20 cellular contexts compared by ENCODE assay signal in the genomic region with DNA sequence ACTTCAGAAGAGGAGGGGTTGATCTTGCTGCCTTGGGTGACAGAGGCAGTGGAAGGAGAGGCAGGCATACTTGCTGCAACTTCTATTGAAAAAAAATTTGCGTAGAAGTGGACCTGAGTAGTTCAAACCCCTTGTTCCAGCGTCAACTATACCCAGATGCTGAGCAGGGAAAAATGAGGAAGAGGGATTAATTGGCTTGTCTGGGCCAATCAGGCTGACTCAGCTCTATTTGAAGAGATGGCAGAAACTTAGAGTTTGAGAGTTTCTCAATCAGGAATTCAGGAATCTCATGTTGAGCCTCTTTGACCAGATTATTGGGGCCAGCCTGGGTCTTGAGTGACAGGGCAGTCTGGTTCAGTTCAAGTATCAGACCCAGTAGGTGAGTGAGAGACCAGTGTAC. TPM values are rescaled to one million over a fixed set of nuclear protein-coding genes. Genes with fewer than 3 reads are reported as not detected.
A peak's percentile ranks its signal among the peaks of the same experiment; 100 is the strongest.
DNase-seq lines count a peak whose midpoint lies in the region; ATAC-seq, FAIRE-seq and TF ChIP-seq lines count a peak whose summit lies in the region.
"Had no signal": no experiment of that assay in that cellular context is flagged by ENCODE, and none has a peak within 500 bp of the region (broad histone marks: within the 10 kb centered on the region; RNA-seq: fewer than 3 reads in every experiment).

No MANE protein-coding gene starts in this region.

- H3K36me3 ChIP-seq in K562 (ENCODE audit: control insufficient read depth, insufficient read depth, low read length) (peaks cover 70% of the 10 kb centered on the region), neutrophil (peaks cover 35% of the 10 kb centered on the region), GM23248 (ENCODE audit: low read depth) (peaks cover 27% of the 10 kb centered on the region)

- WGBS in K562 (ENCODE audit: insufficient coverage, low coverage, missing lambda C conversion rate): 52% methylated on average over 2 of the region's 2 CpGs
- 20 to 31% methylated on average over 2 of the region's 2 CpGs for WGBS in GM23248 (ENCODE audit: low coverage in 1 of 2, low lambda C conversion rate in 2 of 2, missing lambda C conversion rate in 2 of 2), 2 experiments

- CTCF ChIA-PET in K562 (lab: Yijun Ruan, JAX; ENCODE audit: low intra/inter-chr PET ratio): no interaction called here

- H2AFZ ChIP-seq in K562 (ENCODE audit: low read depth, low read length) (no peak overlapping the region), GM23248 (no peak overlapping the region)

- TF ChIP-seq RAD21 in K562 (CRISPR knock-in tag; conservative IDR thresholded peaks at IDR 0.05 in 1 of 2, IDR thresholded peaks at IDR 0.05 in 1 of 2): no peak

- no peak overlapping the region for H3K4me3 Mint-ChIP-seq in progenitor cell of endocrine pancreas (ENCODE audit: low read depth)

- H3K27me3 ChIP-seq in K562 (ENCODE audit: control insufficient read depth in 2 of 2, insufficient read depth in 2 of 2, low read length in 2 of 2): no peaks in the 10 kb centered on the region
- no peaks in the 10 kb centered on the region for H3K27me3 ChIP-seq in neutrophil
- H3K27me3 ChIP-seq in GM23248 (replicated peaks; ENCODE audit: insufficient read depth): no peaks in the 10 kb centered on the region
- H3K27me3 ChIP-seq: SJCRH30, testis had no signal

- no peaks in the 10 kb centered on the region for H3K9me3 ChIP-seq in K562 (replicated peaks; ENCODE audit: control insufficient read depth, insufficient read depth, low read depth, low read length)
- H3K9me3 ChIP-seq in neutrophil: no peaks in the 10 kb centered on the region
- H3K9me3 ChIP-seq in GM23248 (ENCODE audit: low read depth): no peaks in the 10 kb centered on the region
- H3K9me3 ChIP-seq: SJCRH30, testis had no signal

- TF ChIP-seq EP300 in K562 (IDR thresholded peaks at IDR 0.05; ENCODE audit: low read length): no peak

- no peak overlapping the region; a peak in 1 of 4 replicates for H3K9ac ChIP-seq in K562 (ENCODE audit: insufficient read depth in 1 of 2, low read depth in 2 of 2, low read length in 2 of 2)
- no peak overlapping the region for H3K9ac ChIP-seq in GM23248
- H3K9ac ChIP-seq: KMS-11 had no signal

- ATAC-seq in K562 (peak; percentile 21; the same call in 2 of the 3 replicates), GM19467 (IDR thresholded peaks at IDR 0.05; ENCODE audit: unreplicated experiment) (no peak)

- no peaks in the 10 kb centered on the region for H3K9me1 ChIP-seq in K562 (ENCODE audit: control insufficient read depth, insufficient read depth, low read length)

- H3K4me2 ChIP-seq in K562 (ENCODE audit: insufficient read depth, low read length) (no peak overlapping the region), GM23248 (ENCODE audit: unreplicated experiment) (no peak overlapping the region)
- H3K4me2 ChIP-seq: KMS-11 had no signal

- no peak for TF ChIP-seq CTCF in K562 (IDR thresholded peaks at IDR 0.05 in 2 of 3, conservative IDR thresholded peaks at IDR 0.05 in 1 of 3; ENCODE audit: insufficient read depth in 2 of 3, low read depth in 1 of 3, low read length in 3 of 3)
- no peak for TF ChIP-seq CTCF in neutrophil (IDR thresholded peaks at IDR 0.05)
- no peak for TF ChIP-seq CTCF in progenitor cell of endocrine pancreas (IDR thresholded peaks at IDR 0.05; ENCODE audit: unreplicated experiment)

- no peaks in the 10 kb centered on the region for H3K9me3 Mint-ChIP-seq in progenitor cell of endocrine pancreas (ENCODE audit: low read depth)

- H3K27ac ChIP-seq in K562 (ENCODE audit: extremely low read depth, low read depth, low read length): peak overlapping the region; percentile 6; the same call in 1 of the 3 replicates
- H3K27ac ChIP-seq in neutrophil: peak overlapping the region; percentile 81
- no peak overlapping the region for H3K27ac ChIP-seq in GM23248
- H3K27ac ChIP-seq: 22Rv1, KMS-11, SJCRH30 had no signal

- peaks cover 20% of the 10 kb centered on the region for H3K36me3 Mint-ChIP-seq in progenitor cell of endocrine pancreas (ENCODE audit: insufficient read depth)

- no peaks in the 10 kb centered on the region for H4K20me1 ChIP-seq in K562 (replicated peaks; ENCODE audit: control insufficient read depth, insufficient read depth, low read length)
- no peaks in the 10 kb centered on the region for H4K20me1 ChIP-seq in GM23248 (ENCODE audit: insufficient read depth)

- H3K4me1 ChIP-seq in K562 (replicated peaks in 1 of 2; ENCODE audit: control insufficient read depth in 2 of 2, insufficient read depth in 2 of 2, low read length in 2 of 2) (peaks cover 8 to 13% of the 10 kb centered on the region in 2 experiments), neutrophil (ENCODE audit: control insufficient read depth in 1 of 2, insufficient read depth in 1 of 2, low read depth in 1 of 2, low read length in 1 of 2) (peaks cover 40 to 41% of the 10 kb centered on the region in 2 experiments), GM23248 (ENCODE audit: insufficient read depth) (peaks cover 14% of the 10 kb centered on the region; the same call in 1 of the 2 replicates)
- H3K4me1 ChIP-seq: SJCRH30 had no signal

- POLR2A ChIA-PET in K562 (lab: Yijun Ruan, JAX): interaction anchor here (0.7 to 1.1 kb wide), 4 partner anchors 10 to 130 kb away, joined by 3 to 4 read pairs (median 3); no protein-coding TSS in a partner anchor

- H3K4me1 Mint-ChIP-seq in progenitor cell of endocrine pancreas (ENCODE audit: low read depth): no peaks in the 10 kb centered on the region

- intact Hi-C loops in K562 (cut with micrococcal nuclease): no loop called here

- no peak overlapping the region for H3K4me3 ChIP-seq in K562
- H3K4me3 ChIP-seq in neutrophil (ENCODE audit: low read depth in 1 of 2, low read length in 1 of 2): peak overlapping the region in 1 of 2 experiments; percentile 27
- H3K4me3 ChIP-seq in GM23248: no peak overlapping the region
- H3K4me3 ChIP-seq: SJCRH30, skin epidermis, testis had no signal

- in situ Hi-C loops in K562 (cut with MboI) (no loop called here), GM23248 (cut with MboI) (no loop called here)

- no peaks in the 10 kb centered on the region for H3F3A ChIP-seq in GM23248 (ENCODE audit: insufficient read depth)

- DNase-seq in NOMO-1 treated with DMSO at 0.1 percent for 48 hours (lab: John Stamatoyannopoulos, UW; ENCODE audit: unreplicated experiment): peak; percentile 43
- DNase-seq in NOMO-1 treated with dmso at 0.1 percent for 144 hours (lab: John Stamatoyannopoulos, UW; ENCODE audit: unreplicated experiment): no peak
- DNase-seq in Kasumi-1 (lab: John Stamatoyannopoulos, UW): peak; percentile 15 to 18
- no peak for DNase-seq in K562 (ENCODE audit: extremely low read depth in 1 of 4, low spot score in 3 of 4)
- no peak for DNase-seq in GM23248
- DNase-seq in progenitor cell of endocrine pancreas (ENCODE audit: low spot score, unreplicated experiment): no peak
- DNase-seq: activated CD4-positive, CD25-positive, alpha-beta regulatory T cell treated with anti-CD3 and anti-CD28 coated beads, Interleukin-2, amount 50 U/mL, for 72 hours; activated gamma-delta T cell treated with Interleukin-2 at 50 U/mL for 16 hours; Calu3; cerebellar nuclear complex; erythroblast; NCI-H2081; nucleus accumbens; SJCRH30; testis had no signal

- H3K27ac Mint-ChIP-seq in progenitor cell of endocrine pancreas: no peak overlapping the region

- TF ChIP-seq POLR2A in K562 (conservative IDR thresholded peaks at IDR 0.05): no peak

- no TSS peak for BruUV-seq in K562 (replicated peaks; lab: Mats Ljungman, UMichigan)

- no peaks in the 10 kb centered on the region for H3K27me3 Mint-ChIP-seq in progenitor cell of endocrine pancreas

- no peak for FAIRE-seq in K562 (lab: Jason Lieb, UNC)

- no peaks in the 10 kb centered on the region for H3K9me2 ChIP-seq in GM23248 (ENCODE audit: insufficient read depth)

- H3K79me2 ChIP-seq in K562 (ENCODE audit: control insufficient read depth, insufficient read depth, low read length): peaks cover 57% of the 10 kb centered on the region
- H3K79me2 ChIP-seq in GM23248 (ENCODE audit: insufficient read depth): peaks cover 99% of the 10 kb centered on the region

RNA-seq across cellular contexts. Expression of a gene that starts 17.6 kb away (rescaled TPM):
- total RNA-seq in K562 (2011; cell fraction: chromatin; rRNA removed; ENCODE audit: low replicate concordance): 240 and 242 TPM in 2 replicates
- 98.2 and 103 TPM in 2 replicates for total RNA-seq in K562 (2011; cell fraction: nucleolus; rRNA removed)
- 184 and 228 TPM in 2 replicates for total RNA-seq in K562 (2011; cell fraction: nucleoplasm; rRNA removed)
- total RNA-seq in K562 (2014; rRNA removed): 21.5 and 30.8 TPM in 2 replicates
- 38.2 and 38.7 TPM in 2 replicates for total RNA-seq in K562 (2014; rRNA removed; fragmentation: Illumina TruSeq; extraction: Trizol)
- total RNA-seq in K562 (2015; rRNA removed; fragmentation: Illumina TruSeq; extraction: Trizol): 34.4 and 36.5 TPM in 2 replicates
- 57.5 and 61.1 TPM in 2 replicates for total RNA-seq in K562 (2021)
- 43.3 and 51.8 TPM in 2 replicates for polyA plus RNA-seq in K562 (2011; rRNA removed)
- 29.1 and 32.3 TPM in 2 replicates for polyA plus RNA-seq in K562 (2011; cell fraction: cytosol; rRNA removed)
- polyA plus RNA-seq in K562 (2011; cell fraction: nucleus; rRNA removed): 191 and 220 TPM in 2 replicates
- polyA plus RNA-seq in K562 (2012): 48.8 and 57.5 TPM in 2 replicates
- 56.5 and 65.1 TPM in 2 replicates for polyA plus RNA-seq in K562 (2014; fragmentation: Illumina TruSeq; extraction: Trizol)
- 10 to 100 TPM; 12.5 to 16.9 TPM for polyA plus RNA-seq in K562 (2014; fragmentation: Nextera tagmentation; extraction: Ambion mirVana)
- 35.2 and 38.9 TPM in 2 replicates for polyA plus RNA-seq in K562 (2014; rRNA removed)
- 30.6 and 33.1 TPM in 2 replicates for polyA minus RNA-seq in K562 (2011; rRNA and poly(A)+ RNA removed)
- 13.3 and 20.1 TPM in 2 replicates for polyA minus RNA-seq in K562 (2011; cell fraction: cytosol; rRNA and poly(A)+ RNA removed)
- 26.1 and 31.4 TPM in 2 replicates for polyA minus RNA-seq in K562 (2011; cell fraction: nucleus; rRNA and poly(A)+ RNA removed)
- 28.7 and 49.3 TPM in 2 replicates for total RNA-seq in GM23248 (2014; rRNA removed; shearing (Covaris generic))
- polyA plus RNA-seq in GM23248 (2016; fragmentation: Nextera tagmentation; extraction: Ambion mirVana): 37.1 and 39.1 TPM in 2 replicates
- total RNA-seq in progenitor cell of endocrine pancreas: 121 and 122 TPM in 2 replicates

RNA-seq across cellular contexts. Expression of a gene that starts 19.3 kb away (rescaled TPM):
- 22.1 and 46.9 TPM in 2 replicates for total RNA-seq in K562 (2011; cell fraction: chromatin; rRNA removed; ENCODE audit: low replicate concordance)
- total RNA-seq in K562 (2011; cell fraction: nucleolus; rRNA removed): 18.2 and 24.0 TPM in 2 replicates
- 17.4 and 20.8 TPM in 2 replicates for total RNA-seq in K562 (2011; cell fraction: nucleoplasm; rRNA removed)
- total RNA-seq in K562 (2014; rRNA removed) (1.8 and 2.1 TPM in 2 replicates), K562 (2014; rRNA removed; fragmentation: Illumina TruSeq; extraction: Trizol) (1.5 and 1.6 TPM in 2 replicates), K562 (2015; rRNA removed; fragmentation: Illumina TruSeq; extraction: Trizol) (1.5 and 1.8 TPM in 2 replicates), K562 (2021) (3.6 and 4.1 TPM in 2 replicates), progenitor cell of endocrine pancreas (17.0 and 18.3 TPM in 2 replicates)
- polyA plus RNA-seq in K562 (2011; rRNA removed) (2.4 and 2.9 TPM in 2 replicates), K562 (2014; fragmentation: Illumina TruSeq; extraction: Trizol) (1.9 and 2.8 TPM in 2 replicates), K562 (2014; fragmentation: Nextera tagmentation; extraction: Ambion mirVana) (under 1 TPM; 0.18 to 0.50 TPM), K562 (2014; rRNA removed) (2.2 and 2.6 TPM in 2 replicates), GM23248 (2016; fragmentation: Nextera tagmentation; extraction: Ambion mirVana) (0.77 and 0.96 TPM in 2 replicates)
- 1.4 and 4.0 TPM in 2 replicates for polyA plus RNA-seq in K562 (2011; cell fraction: cytosol; rRNA removed)
- polyA plus RNA-seq in K562 (2011; cell fraction: nucleus; rRNA removed): 9.7 and 22.8 TPM in 2 replicates
- 2.0 and 2.5 TPM in 2 replicates for polyA plus RNA-seq in K562 (2012)
- polyA minus RNA-seq in K562 (2011; rRNA and poly(A)+ RNA removed): 1.9 and 2.9 TPM in 2 replicates
- polyA minus RNA-seq in K562 (2011; cell fraction: cytosol; rRNA and poly(A)+ RNA removed): 2.1 and 4.2 TPM in 2 replicates
- polyA minus RNA-seq in K562 (2011; cell fraction: nucleus; rRNA and poly(A)+ RNA removed): 4.2 and 7.1 TPM in 2 replicates
- 0.51 and 0.76 TPM in 2 replicates for total RNA-seq in GM23248 (2014; rRNA removed; shearing (Covaris generic))

RNA-seq across cellular contexts. Expression of a gene that starts 36.2 kb away (rescaled TPM):
- 152 and 243 TPM in 2 replicates for total RNA-seq in K562 (2011; cell fraction: chromatin; rRNA removed; ENCODE audit: low replicate concordance)
- 80.5 and 93.3 TPM in 2 replicates for total RNA-seq in K562 (2011; cell fraction: nucleolus; rRNA removed)
- total RNA-seq in K562 (2011; cell fraction: nucleoplasm; rRNA removed): 126 and 148 TPM in 2 replicates
- 51.7 and 52.4 TPM in 2 replicates for total RNA-seq in K562 (2014; rRNA removed)
- 61.9 and 64.9 TPM in 2 replicates for total RNA-seq in K562 (2014; rRNA removed; fragmentation: Illumina TruSeq; extraction: Trizol)
- 77.8 and 91.8 TPM in 2 replicates for total RNA-seq in K562 (2015; rRNA removed; fragmentation: Illumina TruSeq; extraction: Trizol)
- total RNA-seq in K562 (2021): 48.6 and 61.8 TPM in 2 replicates
- 48.0 and 66.7 TPM in 2 replicates for polyA plus RNA-seq in K562 (2011; rRNA removed)
- 15.6 and 17.6 TPM in 2 replicates for polyA plus RNA-seq in K562 (2011; cell fraction: cytosol; rRNA removed)
- polyA plus RNA-seq in K562 (2011; cell fraction: nucleus; rRNA removed): 122 and 128 TPM in 2 replicates
- 40.1 and 52.3 TPM in 2 replicates for polyA plus RNA-seq in K562 (2012)
- 99.3 and 120 TPM in 2 replicates for polyA plus RNA-seq in K562 (2014; fragmentation: Illumina TruSeq; extraction: Trizol)
- 10 to 100 TPM; 13.8 to 13.9 TPM for polyA plus RNA-seq in K562 (2014; fragmentation: Nextera tagmentation; extraction: Ambion mirVana)
- polyA plus RNA-seq in K562 (2014; rRNA removed): 62.8 and 74.1 TPM in 2 replicates
- 56.6 and 69.1 TPM in 2 replicates for polyA minus RNA-seq in K562 (2011; rRNA and poly(A)+ RNA removed)
- 16.1 and 30.2 TPM in 2 replicates for polyA minus RNA-seq in K562 (2011; cell fraction: cytosol; rRNA and poly(A)+ RNA removed)
- 40.7 and 50.6 TPM in 2 replicates for polyA minus RNA-seq in K562 (2011; cell fraction: nucleus; rRNA and poly(A)+ RNA removed)
- total RNA-seq in GM23248 (2014; rRNA removed; shearing (Covaris generic)): 45.3 and 76.1 TPM in 2 replicates
- polyA plus RNA-seq in GM23248 (2016; fragmentation: Nextera tagmentation; extraction: Ambion mirVana): 8.9 and 9.0 TPM in 2 replicates
- 137 and 143 TPM in 2 replicates for total RNA-seq in progenitor cell of endocrine pancreas

RNA-seq across cellular contexts. Expression of a gene that starts 57.6 kb away (rescaled TPM):
- total RNA-seq in K562 (2011; cell fraction: chromatin; rRNA removed; ENCODE audit: low replicate concordance): 2.3 and 7.8 TPM in 2 replicates
- 3.6 and 4.0 TPM in 2 replicates for total RNA-seq in K562 (2011; cell fraction: nucleolus; rRNA removed)
- total RNA-seq in K562 (2011; cell fraction: nucleoplasm; rRNA removed): 3.1 and 3.2 TPM in 2 replicates
- 0.78 and 1.00 TPM in 2 replicates for total RNA-seq in K562 (2014; rRNA removed)
- total RNA-seq in K562 (2014; rRNA removed; fragmentation: Illumina TruSeq; extraction: Trizol): 0.32 and 0.47 TPM in 2 replicates
- total RNA-seq in K562 (2015; rRNA removed; fragmentation: Illumina TruSeq; extraction: Trizol): 0.65 and 1.2 TPM in 2 replicates
- 6.6 and 7.7 TPM in 2 replicates for total RNA-seq in K562 (2021)
- 0.25 and 0.41 TPM in 2 replicates for polyA plus RNA-seq in K562 (2011; rRNA removed)
- polyA plus RNA-seq in K562 (2011; cell fraction: cytosol; rRNA removed): 0.21 and 0.89 TPM in 2 replicates
- polyA plus RNA-seq in K562 (2011; cell fraction: nucleus; rRNA removed): 1.3 and 5.0 TPM in 2 replicates
- 5.3 and 5.4 TPM in 2 replicates for polyA plus RNA-seq in K562 (2012)
- 4.7 and 6.9 TPM in 2 replicates for polyA plus RNA-seq in K562 (2014; fragmentation: Illumina TruSeq; extraction: Trizol)
- under 1 TPM; 0.27 TPM for polyA plus RNA-seq in K562 (2014; fragmentation: Nextera tagmentation; extraction: Ambion mirVana)
- 1.4 and 2.0 TPM in 2 replicates for polyA plus RNA-seq in K562 (2014; rRNA removed)
- polyA minus RNA-seq in K562 (2011; rRNA and poly(A)+ RNA removed): 0.42 and 0.63 TPM in 2 replicates
- polyA minus RNA-seq in K562 (2011; cell fraction: cytosol; rRNA and poly(A)+ RNA removed): 0.46 and 3.3 TPM in 2 replicates
- 2.2 and 2.6 TPM in 2 replicates for polyA minus RNA-seq in K562 (2011; cell fraction: nucleus; rRNA and poly(A)+ RNA removed)
- 0.76 and 2.4 TPM in 2 replicates for total RNA-seq in GM23248 (2014; rRNA removed; shearing (Covaris generic))
- 4.6 and 5.4 TPM in 2 replicates for polyA plus RNA-seq in GM23248 (2016; fragmentation: Nextera tagmentation; extraction: Ambion mirVana)
- 2.4 and 2.6 TPM in 2 replicates for total RNA-seq in progenitor cell of endocrine pancreas

Comparison
In these comparisons a context has a peak if more than half of its experiments do, and no peak if none do; other contexts are left out.
1. DNase-seq: peak in NOMO-1 treated with DMSO at 0.1 percent for 48 hours (single experiment) and Kasumi-1 (2 of 2); none in NOMO-1 treated with dmso at 0.1 percent for 144 hours (single experiment), K562 (0 of 4), GM23248 (single experiment) and progenitor cell of endocrine pancreas (single experiment).